ENCODE assay signal across 1 cellular context in the genomic region with DNA sequence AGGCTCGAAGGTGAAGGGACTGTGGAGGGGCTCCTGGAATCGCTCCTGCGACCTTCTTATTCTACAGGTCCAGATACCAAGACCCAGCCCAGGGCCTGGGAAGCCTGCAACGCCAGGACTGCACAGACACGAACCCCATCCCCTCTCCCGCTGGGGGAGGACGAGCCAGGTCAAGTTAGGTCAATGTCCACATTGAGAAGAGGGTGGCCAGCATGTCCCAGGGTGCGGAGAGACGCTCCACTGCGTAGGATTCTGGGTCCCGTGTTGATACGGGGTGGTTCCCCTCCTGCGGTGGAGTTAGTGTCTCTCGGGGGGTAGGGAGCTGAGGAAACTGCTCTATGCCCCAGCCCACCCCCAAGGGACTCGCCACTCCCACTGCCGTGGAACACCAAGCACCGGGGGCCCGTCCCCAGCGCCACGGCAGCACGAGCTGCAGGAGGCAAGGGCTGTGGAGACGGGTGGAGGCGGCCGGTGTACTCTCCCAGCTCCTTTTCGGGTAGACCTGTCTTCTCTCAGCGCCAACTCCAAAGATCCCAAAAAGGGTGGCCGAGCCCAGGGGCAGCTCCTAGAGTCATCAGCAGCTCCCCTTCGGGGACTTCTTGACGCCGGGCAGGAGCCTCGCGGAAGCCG.
TF ChIP-seq lines count a peak whose summit lies in the region.

No MANE protein-coding gene starts in this region.

TF ChIP-seq in IMR-90, 13 proteins besides CTCF, POLR2A, EP300 and RAD21:
- TF ChIP-seq, protein P1, sequence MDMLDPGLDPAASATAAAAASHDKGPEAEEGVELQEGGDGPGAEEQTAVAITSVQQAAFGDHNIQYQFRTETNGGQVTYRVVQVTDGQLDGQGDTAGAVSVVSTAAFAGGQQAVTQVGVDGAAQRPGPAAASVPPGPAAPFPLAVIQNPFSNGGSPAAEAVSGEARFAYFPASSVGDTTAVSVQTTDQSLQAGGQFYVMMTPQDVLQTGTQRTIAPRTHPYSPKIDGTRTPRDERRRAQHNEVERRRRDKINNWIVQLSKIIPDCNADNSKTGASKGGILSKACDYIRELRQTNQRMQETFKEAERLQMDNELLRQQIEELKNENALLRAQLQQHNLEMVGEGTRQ (IDR thresholded peaks at IDR 0.05; ENCODE audit: low read depth, low read length) = no peak
- TF ChIP-seq SMC3 (IDR thresholded peaks at IDR 0.05; ENCODE audit: low read depth, low read length) (no peak), MAZ (IDR thresholded peaks at IDR 0.05; ENCODE audit: borderline replicate concordance, low read depth, low read length) (no peak), FOS (IDR thresholded peaks at IDR 0.05; ENCODE audit: low read depth, low read length) (no peak), RFX5 (IDR thresholded peaks at IDR 0.05; ENCODE audit: low read depth, low read length) (no peak), MAFK (IDR thresholded peaks at IDR 0.05; ENCODE audit: low read depth, low read length) (no peak)
